In genomic region chr16:19430345-19430744, GRCh38 we compare ENCODE assay signal across 26 cellular contexts. TPM values are rescaled to one million over a fixed set of nuclear protein-coding genes. Genes with fewer than 3 reads are reported as not detected.
"Had no signal": no experiment of that assay in that cellular context is flagged by ENCODE, and none has a peak within 500 bp of the region (broad histone marks: within the 10 kb centered on the region; RNA-seq: fewer than 3 reads in every experiment).

No MANE protein-coding gene starts in this region.

- H3K4me3 Mint-ChIP-seq: activated CD4-positive, alpha-beta T cell treated with anti-CD3 and anti-CD28 coated beads, Interleukin-2, amount 10 ng/mL, durations not matched to agents 7 days and 5 days; activated CD8-positive, alpha-beta memory T cell treated with anti-CD3 and anti-CD28 coated beads, Interleukin-2, amount 10 ng/mL, durations not matched to agents 7 days and 5 days; activated CD8-positive, alpha-beta T cell treated with anti-CD3 and anti-CD28 coated beads for 36 hours; activated naive CD4-positive, alpha-beta T cell treated with anti-CD3 and anti-CD28 coated beads, Interleukin-2, amount 10 ng/mL, durations not matched to agents 7 days and 5 days; dendritic cell treated with granulocyte-macrophage colony-stimulating factor and Interleukin-4, amounts not matched to agents 40 ng/mL and 50 ng/mL, for 4 days; immature natural killer cell; naive thymus-derived CD4-positive, alpha-beta T cell; neural crest cell; T-helper 17 cell had no signal

- FAIRE-seq: endometrium had no signal

- H3K27me3 ChIP-seq: cardiac muscle cell, sigmoid colon, uterus had no signal

- H3K9me3 ChIP-seq: left ventricle myocardium inferior, sigmoid colon, uterus had no signal

- H3K36me3 ChIP-seq: cardiac muscle cell, left ventricle myocardium inferior, sigmoid colon, uterus had no signal

- H3K4me3 ChIP-seq: cardiac muscle cell, left ventricle myocardium inferior, sigmoid colon, uterus had no signal

- H3K4me1 Mint-ChIP-seq: immature natural killer cell, neural crest cell, T-helper 17 cell had no signal

- H3K4me1 ChIP-seq: left ventricle myocardium inferior, sigmoid colon, uterus had no signal

- DNase-seq: activated CD4-positive, alpha-beta T cell treated with anti-CD3 and anti-CD28 coated beads, Interleukin-2, amount 10 ng/mL, durations not matched to agents 7 days and 5 days; activated CD8-positive, alpha-beta memory T cell treated with anti-CD3 and anti-CD28 coated beads, Interleukin-2, amount 10 ng/mL, durations not matched to agents 7 days and 5 days; activated CD8-positive, alpha-beta T cell treated with anti-CD3 and anti-CD28 coated beads for 36 hours; activated effector memory CD4-positive, alpha-beta T cell treated with anti-CD3 and anti-CD28 coated beads, Interleukin-2, amount 50 U/mL, for 16 hours; activated naive CD4-positive, alpha-beta T cell treated with anti-CD3 and anti-CD28 coated beads, Interleukin-2, amount 10 ng/mL, durations not matched to agents 7 days and 5 days; activated T-cell treated with anti-CD3 and anti-CD28 coated beads for 4 hours; effector CD4-positive, alpha-beta T cell; immature natural killer cell; left ventricle myocardium inferior; mesenchymal stem cell; naive thymus-derived CD4-positive, alpha-beta T cell; occipital lobe; posterior cingulate gyrus; retina; sigmoid colon; stimulated activated CD4-positive, alpha-beta T cell treated with anti-CD3 and anti-CD28 coated beads, Interleukin-4, amount 100 ng/mL, for 1 hour; stimulated activated naive CD4-positive, alpha-beta T cell treated with Interleukin-2 at 50 U/mL for 16 hours; T-helper 17 cell; uterus had no signal

- H3K27me3 Mint-ChIP-seq: activated CD4-positive, alpha-beta T cell treated with anti-CD3 and anti-CD28 coated beads, Interleukin-2, amount 10 ng/mL, durations not matched to agents 7 days and 5 days; activated naive CD4-positive, alpha-beta T cell treated with anti-CD3 and anti-CD28 coated beads, Interleukin-2, amount 10 ng/mL, durations not matched to agents 7 days and 5 days had no signal

- H3K27ac Mint-ChIP-seq: activated CD4-positive, alpha-beta T cell treated with anti-CD3 and anti-CD28 coated beads, Interleukin-2, amount 10 ng/mL, durations not matched to agents 7 days and 5 days; activated CD8-positive, alpha-beta memory T cell treated with anti-CD3 and anti-CD28 coated beads, Interleukin-2, amount 10 ng/mL, durations not matched to agents 7 days and 5 days; activated CD8-positive, alpha-beta T cell treated with anti-CD3 and anti-CD28 coated beads for 36 hours; activated naive CD4-positive, alpha-beta T cell treated with anti-CD3 and anti-CD28 coated beads, Interleukin-2, amount 10 ng/mL, durations not matched to agents 7 days and 5 days; dendritic cell treated with granulocyte-macrophage colony-stimulating factor and Interleukin-4, amounts not matched to agents 40 ng/mL and 50 ng/mL, for 4 days; immature natural killer cell; naive thymus-derived CD4-positive, alpha-beta T cell; T-helper 17 cell had no signal

- H3K27ac ChIP-seq: cardiac muscle cell, left ventricle myocardium inferior, sigmoid colon, uterus had no signal

- H3K9me3 Mint-ChIP-seq: activated CD4-positive, alpha-beta T cell treated with anti-CD3 and anti-CD28 coated beads, Interleukin-2, amount 10 ng/mL, durations not matched to agents 7 days and 5 days; activated CD8-positive, alpha-beta T cell treated with anti-CD3 and anti-CD28 coated beads for 36 hours; activated naive CD4-positive, alpha-beta T cell treated with anti-CD3 and anti-CD28 coated beads, Interleukin-2, amount 10 ng/mL, durations not matched to agents 7 days and 5 days; immature natural killer cell; neural crest cell had no signal

- ATAC-seq: activated CD4-positive, CD25-positive, alpha-beta regulatory T cell treated with anti-CD3 and anti-CD28 coated beads, Interleukin-2, amount 50 U/mL, for 24 hours; activated CD8-positive, alpha-beta memory T cell treated with anti-CD3 and anti-CD28 coated beads, Interleukin-2, amount 10 ng/mL, durations not matched to agents 7 days and 5 days; activated CD8-positive, alpha-beta T cell treated with anti-CD3 and anti-CD28 coated beads for 36 hours; naive thymus-derived CD4-positive, alpha-beta T cell; T-helper 17 cell had no signal

- H3K36me3 Mint-ChIP-seq: activated CD8-positive, alpha-beta memory T cell treated with anti-CD3 and anti-CD28 coated beads, Interleukin-2, amount 10 ng/mL, durations not matched to agents 7 days and 5 days; activated naive CD4-positive, alpha-beta T cell treated with anti-CD3 and anti-CD28 coated beads, Interleukin-2, amount 10 ng/mL, durations not matched to agents 7 days and 5 days; immature natural killer cell; naive thymus-derived CD4-positive, alpha-beta T cell had no signal

RNA-seq across cellular contexts. Expression of gene TMC5, which starts 12.7 kb away (rescaled TPM):
- total RNA-seq: activated CD4-positive, alpha-beta T cell treated with anti-CD3 and anti-CD28 coated beads, Interleukin-2, amount 10 ng/mL, durations not matched to agents 7 days and 5 days; activated CD8-positive, alpha-beta T cell treated with anti-CD3 and anti-CD28 coated beads for 36 hours; fibroblast of villous mesenchyme; glomerular endothelial cell; naive thymus-derived CD4-positive, alpha-beta T cell; neural crest cell; occipital lobe had no signal
- polyA plus RNA-seq: cardiac muscle cell; immature natural killer cell; naive thymus-derived CD4-positive, alpha-beta T cell had no signal
